8 cellular contexts compared by ENCODE assay signal in genomic region chr18:9971313-9971920, GRCh38. TPM values are rescaled to one million over a fixed set of nuclear protein-coding genes. Genes with fewer than 3 reads are reported as not detected.
DNase-seq lines count a peak whose midpoint lies in the region; ATAC-seq and TF ChIP-seq lines count a peak whose summit lies in the region.

No MANE protein-coding gene starts in this region.

- H3K9me3 Mint-ChIP-seq in activated T-helper 1 cell treated with anti-CD3 and anti-CD28 coated beads, Interleukin-12 subunit alpha, Interleukin-12 subunit beta, Interleukin-2, Interleukin-4 antibody, amounts not matched to agents 30 ng/mL and 10 ng/mL and 1 ng/mL, durations not matched to agents 14 hours and 24 hours and 36 hours, result peaks cover 7% of the 10 kb centered on the region

- no peaks in the 10 kb centered on the region for H3K9me2 ChIP-seq in Karpas-422 (replicated peaks; ENCODE audit: insufficient read depth, low read length)

- H3K36me3 ChIP-seq in Karpas-422 (ENCODE audit: insufficient read depth, low read length), result no peaks in the 10 kb centered on the region

- no peaks in the 10 kb centered on the region for H3K4me1 ChIP-seq in Karpas-422 (ENCODE audit: low read length)

- no peak overlapping the region for H3K27ac Mint-ChIP-seq in activated T-helper 1 cell treated with anti-CD3 and anti-CD28 coated beads, Interleukin-12 subunit alpha, Interleukin-12 subunit beta, Interleukin-2, Interleukin-4 antibody, amounts not matched to agents 30 ng/mL and 10 ng/mL and 1 ng/mL, durations not matched to agents 14 hours and 24 hours and 36 hours

- H4K20me1 ChIP-seq in Karpas-422 (ENCODE audit: insufficient read depth, low read depth, low read length), result no peaks in the 10 kb centered on the region

- no peaks in the 10 kb centered on the region for H3K79me2 ChIP-seq in Karpas-422 (ENCODE audit: low read length)

- peak; percentile 61 for TF ChIP-seq CTCF in fibroblast of the aortic adventitia (IDR thresholded peaks at IDR 0.05; ENCODE audit: insufficient read depth, low read length)

- H3K27ac ChIP-seq in Karpas-422 (ENCODE audit: low read length), result no peak overlapping the region

- no peaks in the 10 kb centered on the region for H3K27me3 ChIP-seq in Karpas-422 (ENCODE audit: low read length)

- peaks cover 16% of the 10 kb centered on the region for H3K27me3 Mint-ChIP-seq in activated T-helper 1 cell treated with anti-CD3 and anti-CD28 coated beads, Interleukin-12 subunit alpha, Interleukin-12 subunit beta, Interleukin-2, Interleukin-4 antibody, amounts not matched to agents 30 ng/mL and 10 ng/mL and 1 ng/mL, durations not matched to agents 14 hours and 24 hours and 36 hours (ENCODE audit: insufficient read depth)

- H3K4me1 Mint-ChIP-seq in activated T-helper 1 cell treated with anti-CD3 and anti-CD28 coated beads, Interleukin-12 subunit alpha, Interleukin-12 subunit beta, Interleukin-2, Interleukin-4 antibody, amounts not matched to agents 30 ng/mL and 10 ng/mL and 1 ng/mL, durations not matched to agents 14 hours and 24 hours and 36 hours (ENCODE audit: low read depth), result no peaks in the 10 kb centered on the region

- peaks cover 7% of the 10 kb centered on the region; the same call in 1 of the 2 replicates for H3K9me3 ChIP-seq in Karpas-422 (ENCODE audit: low read length)

- H3K4me2 ChIP-seq in Karpas-422 (ENCODE audit: low read depth, low read length, poor library complexity, severe bottlenecking), result no peak overlapping the region

- intact Hi-C loops in activated T-helper 1 cell treated with anti-CD3 and anti-CD28 coated beads, Interleukin-12 subunit alpha, Interleukin-12 subunit beta, Interleukin-2, Interleukin-4 antibody, amounts not matched to agents 30 ng/mL and 10 ng/mL and 1 ng/mL, durations not matched to agents 14 hours and 24 hours and 36 hours (cut with micrococcal nuclease), result loop anchor here (1.0 to 10.0 kb wide), 4 partner anchors 423 to 1183 kb away; no protein-coding TSS in a partner anchor

- peak; percentile 16 for DNase-seq in DMS79 (lab: John Stamatoyannopoulos, UW)
- peak; percentile 89 for DNase-seq in Karpas-422
- DNase-seq in RKO (ENCODE audit: low spot score), result peak; percentile 73
- peak; percentile 55 for DNase-seq in activated T-helper 1 cell treated with anti-CD3 and anti-CD28 coated beads, Interleukin-12 subunit alpha, Interleukin-12 subunit beta, Interleukin-2, Interleukin-4 antibody, amounts not matched to agents 30 ng/mL and 10 ng/mL and 1 ng/mL, durations not matched to agents 14 hours and 24 hours and 36 hours (ENCODE audit: low spot score)
- DNase-seq in fibroblast of the aortic adventitia (ENCODE audit: low read depth), result peak; percentile 86
- DNase-seq in non-pigmented ciliary epithelial cell (ENCODE audit: low read depth), result peak; percentile 37
- peak; percentile 100 for DNase-seq in superior temporal gyrus (ENCODE audit: extremely low spot score)

- no peak overlapping the region for H3K4me3 Mint-ChIP-seq in activated T-helper 1 cell treated with anti-CD3 and anti-CD28 coated beads, Interleukin-12 subunit alpha, Interleukin-12 subunit beta, Interleukin-2, Interleukin-4 antibody, amounts not matched to agents 30 ng/mL and 10 ng/mL and 1 ng/mL, durations not matched to agents 14 hours and 24 hours and 36 hours

- no peak overlapping the region for H2AFZ ChIP-seq in Karpas-422 (ENCODE audit: low read length)

- no peak for ATAC-seq in HG02678 (IDR thresholded peaks at IDR 0.05; ENCODE audit: unreplicated experiment)

- H3K9ac ChIP-seq in Karpas-422 (ENCODE audit: low read length), result no peak overlapping the region

- no peak overlapping the region for H3K4me3 ChIP-seq in Karpas-422 (ENCODE audit: low read length)
- H3K4me3 ChIP-seq in fibroblast of the aortic adventitia (ENCODE audit: low read depth, low read length), result no peak overlapping the region

- no peaks in the 10 kb centered on the region for H3K36me3 Mint-ChIP-seq in activated T-helper 1 cell treated with anti-CD3 and anti-CD28 coated beads, Interleukin-12 subunit alpha, Interleukin-12 subunit beta, Interleukin-2, Interleukin-4 antibody, amounts not matched to agents 30 ng/mL and 10 ng/mL and 1 ng/mL, durations not matched to agents 14 hours and 24 hours and 36 hours (ENCODE audit: low read depth)

RNA-seq across cellular contexts. Expression of gene VAPA, which starts 57.6 kb away (rescaled TPM):
- 138 and 162 TPM in 2 replicates for total RNA-seq in Karpas-422 (2014; rRNA removed; shearing (Covaris generic); ENCODE audit: low replicate concordance)
- total RNA-seq in activated T-helper 1 cell treated with anti-CD3 and anti-CD28 coated beads, Interleukin-12 subunit alpha, Interleukin-12 subunit beta, Interleukin-2, Interleukin-4 antibody, amounts not matched to agents 30 ng/mL and 10 ng/mL and 1 ng/mL, durations not matched to agents 14 hours and 24 hours and 36 hours, result 187 and 201 TPM in 2 replicates
- total RNA-seq in fibroblast of the aortic adventitia (ENCODE audit: low replicate concordance), result 324 and 436 TPM in 2 replicates

Comparison
In these comparisons a context has a peak if more than half of its experiments do, and no peak if none do; other contexts are left out.
1. DNase-seq: peak in every context shown above with its lines; median percentile 100 in superior temporal gyrus; 89 in Karpas-422; 86 in fibroblast of the aortic adventitia; 73 in RKO; 55 in activated T-helper 1 cell treated with anti-CD3 and anti-CD28 coated beads, Interleukin-12 subunit alpha, Interleukin-12 subunit beta, Interleukin-2, Interleukin-4 antibody, amounts not matched to agents 30 ng/mL and 10 ng/mL and 1 ng/mL, durations not matched to agents 14 hours and 24 hours and 36 hours; 37 in non-pigmented ciliary epithelial cell; 16 in DMS79.